10 cellular contexts compared by ENCODE assay signal in genomic region chr20:46715292-46715756, GRCh38. TPM values are rescaled to one million over a fixed set of nuclear protein-coding genes. Genes with fewer than 3 reads are reported as not detected.
A peak's percentile ranks its signal among the peaks of the same experiment; 100 is the strongest.
DNase-seq lines count a peak whose midpoint lies in the region; ATAC-seq and TF ChIP-seq lines count a peak whose summit lies in the region.
"Had no signal": no experiment of that assay in that cellular context is flagged by ENCODE, and none has a peak within 500 bp of the region (broad histone marks: within the 10 kb centered on the region; RNA-seq: fewer than 3 reads in every experiment).

No MANE protein-coding gene starts in this region.

- POLR2A ChIA-PET in Caco-2 (lab: Charles Lee), result interaction anchor here (0.6 kb wide), 1 partner anchor 627 kb away, joined by 3 read pairs; no protein-coding TSS in a partner anchor
- POLR2A ChIA-PET in activated CD4-positive, alpha-beta memory T cell treated with anti-CD3 and anti-CD28 coated beads, Interleukin-2, amount 10 ng/mL, durations not matched to agents 7 days and 5 days (lab: Charles Lee), result no interaction called here

- H3K36me3 ChIP-seq in Caco-2 (ENCODE audit: control insufficient read depth, insufficient read depth, low read length), result no peaks in the 10 kb centered on the region
- H3K36me3 ChIP-seq in ovary, result no peaks in the 10 kb centered on the region

- H3K9me3 ChIP-seq in Caco-2 (0 out of 2 replicates have a peak, but pooled peaks cover 2% of the 10 kb centered on the region), ovary (no peaks in the 10 kb centered on the region)

- no peak for TF ChIP-seq POLR2A in ovary (IDR thresholded peaks at IDR 0.05)

- DNase-seq in Caco-2 (peak; percentile 68 to 84), RKO (ENCODE audit: low spot score) (peak; percentile 39), fibroblast of mammary gland (ENCODE audit: low read depth) (peak; percentile 88), ovary (peak; percentile 39 to 77 (median 55))
- no peak for DNase-seq in activated CD4-positive, alpha-beta T cell treated with anti-CD3 and anti-CD28 coated beads, Interleukin-2, amount 50 U/mL, for 4 hours
- DNase-seq in activated CD4-positive, alpha-beta memory T cell treated with anti-CD3 and anti-CD28 coated beads, Interleukin-2, amount 10 ng/mL, durations not matched to agents 7 days and 5 days, result no peak
- DNase-seq: naive thymus-derived CD4-positive, alpha-beta T cell; NCI-H1417 treated with DMSO at 0.1 percent for 48 hours had no signal

- TF ChIP-seq EP300 in ovary (IDR thresholded peaks at IDR 0.05), result peak; percentile 34

- no peaks in the 10 kb centered on the region for H3K36me3 Mint-ChIP-seq in Caco-2 (ENCODE audit: insufficient read depth, unreplicated experiment)
- H3K36me3 Mint-ChIP-seq in activated CD4-positive, alpha-beta memory T cell treated with anti-CD3 and anti-CD28 coated beads, Interleukin-2, amount 10 ng/mL, durations not matched to agents 7 days and 5 days (ENCODE audit: low read depth), result no peaks in the 10 kb centered on the region

- TF ChIP-seq CTCF in Caco-2 (IDR thresholded peaks at IDR 0.05; ENCODE audit: insufficient read depth in 1 of 2, low read depth in 1 of 2, low read length in 1 of 2, severe bottlenecking in 1 of 2, unreplicated experiment in 1 of 2) (peak; percentile 7 to 11), fibroblast of mammary gland (conservative IDR thresholded peaks at IDR 0.05; ENCODE audit: control insufficient read depth, insufficient read depth, low read depth, low read length) (peak; percentile 21), ovary (IDR thresholded peaks at IDR 0.05) (peak in 1 of 3 donors; percentile 40)

- H3K4me1 Mint-ChIP-seq in Caco-2 (ENCODE audit: low read depth, unreplicated experiment), result peaks cover 15% of the 10 kb centered on the region
- no peaks in the 10 kb centered on the region for H3K4me1 Mint-ChIP-seq in activated CD4-positive, alpha-beta memory T cell treated with anti-CD3 and anti-CD28 coated beads, Interleukin-2, amount 10 ng/mL, durations not matched to agents 7 days and 5 days

- H3K27me3 ChIP-seq in Caco-2 (replicated peaks; ENCODE audit: control insufficient read depth, insufficient read depth, low read length), result no peaks in the 10 kb centered on the region
- no peaks in the 10 kb centered on the region for H3K27me3 ChIP-seq in ovary

- H3K4me1 ChIP-seq in Caco-2 (peaks cover 12% of the 10 kb centered on the region), ovary (ENCODE audit: insufficient read depth) (peaks cover 17% of the 10 kb centered on the region)

- BruUV-seq in Caco-2 (replicated peaks; lab: Mats Ljungman, UMichigan), result no TSS peak

- no peak overlapping the region for H3K27ac Mint-ChIP-seq in Caco-2 (ENCODE audit: unreplicated experiment)
- H3K27ac Mint-ChIP-seq in activated CD4-positive, alpha-beta memory T cell treated with anti-CD3 and anti-CD28 coated beads, Interleukin-2, amount 10 ng/mL, durations not matched to agents 7 days and 5 days, result no peak overlapping the region
- H3K27ac Mint-ChIP-seq: naive thymus-derived CD4-positive, alpha-beta T cell had no signal

- no peaks in the 10 kb centered on the region for H3K27me3 Mint-ChIP-seq in Caco-2 (ENCODE audit: insufficient read depth, unreplicated experiment)
- H3K27me3 Mint-ChIP-seq in activated CD4-positive, alpha-beta memory T cell treated with anti-CD3 and anti-CD28 coated beads, Interleukin-2, amount 10 ng/mL, durations not matched to agents 7 days and 5 days, result peaks cover 16% of the 10 kb centered on the region

- intact Hi-C loops in Caco-2 (cut with micrococcal nuclease; ENCODE audit: unreplicated experiment), result no loop called here
- intact Hi-C loops in ovary (cut with DNase I), result no loop called here

- 10 to 19% (median 14%) methylated on average over 4 of the region's 4 CpGs for WGBS in ovary, 3 donors

- CTCF ChIA-PET in Caco-2 (lab: Charles Lee), result interaction anchor here (0.6 kb wide), 1 partner anchor 11 kb away, joined by 3 read pairs; no protein-coding TSS in a partner anchor
- CTCF ChIA-PET in activated CD4-positive, alpha-beta memory T cell treated with anti-CD3 and anti-CD28 coated beads, Interleukin-2, amount 10 ng/mL, durations not matched to agents 7 days and 5 days (lab: Charles Lee), result no interaction called here

- H3K4me3 ChIP-seq in Caco-2 (ENCODE audit: low read depth, low read length) (no peak overlapping the region), fibroblast of mammary gland (ENCODE audit: control insufficient read depth, low read depth, low read length) (no peak overlapping the region), ovary (no peak overlapping the region)

- H3K4me3 Mint-ChIP-seq in Caco-2 (ENCODE audit: unreplicated experiment), result no peak overlapping the region
- H3K4me3 Mint-ChIP-seq in activated CD4-positive, alpha-beta memory T cell treated with anti-CD3 and anti-CD28 coated beads, Interleukin-2, amount 10 ng/mL, durations not matched to agents 7 days and 5 days, result no peak overlapping the region
- H3K4me3 Mint-ChIP-seq: naive thymus-derived CD4-positive, alpha-beta T cell had no signal

- peaks cover 5% of the 10 kb centered on the region for H3K9me3 Mint-ChIP-seq in Caco-2 (ENCODE audit: unreplicated experiment)
- H3K9me3 Mint-ChIP-seq in activated CD4-positive, alpha-beta memory T cell treated with anti-CD3 and anti-CD28 coated beads, Interleukin-2, amount 10 ng/mL, durations not matched to agents 7 days and 5 days, result peaks cover 2% of the 10 kb centered on the region

- no peak overlapping the region for H3K27ac ChIP-seq in ovary

- no peak for ATAC-seq in GM19395 (IDR thresholded peaks at IDR 0.05; ENCODE audit: unreplicated experiment)
- ATAC-seq in HG02571 (IDR thresholded peaks at IDR 0.05; ENCODE audit: unreplicated experiment), result no peak
- ATAC-seq: naive thymus-derived CD4-positive, alpha-beta T cell had no signal

RNA-seq across cellular contexts. Expression of gene SLC2A10, which starts 5.9 kb away (rescaled TPM):
- total RNA-seq in Caco-2 (2022) (4.2 and 4.3 TPM in 2 replicates), ovary (10 to 100 TPM in 5 of 7 donors, 1 to 10 TPM in 2; 7.3 to 27.7 (median 15.1) TPM)
- polyA plus RNA-seq in ovary, result 10 to 100 TPM; 11.0 to 18.4 TPM
- not detected for total RNA-seq in activated CD4-positive, alpha-beta memory T cell treated with anti-CD3 and anti-CD28 coated beads, Interleukin-2, amount 10 ng/mL, durations not matched to agents 7 days and 5 days
- polyA plus RNA-seq: naive thymus-derived CD4-positive, alpha-beta T cell had no signal

RNA-seq across cellular contexts. Expression of gene TP53RK, which starts 26.1 kb away (rescaled TPM):
- total RNA-seq in Caco-2 (2022), result 20.3 and 22.7 TPM in 2 replicates
- total RNA-seq in ovary, result 10 to 100 TPM; 11.3 to 17.3 (median 13.4) TPM
- 10 to 100 TPM in 1 of 2 donors, 1 to 10 TPM in 1; 7.7 to 17.5 TPM for polyA plus RNA-seq in ovary
- total RNA-seq in activated CD4-positive, alpha-beta memory T cell treated with anti-CD3 and anti-CD28 coated beads, Interleukin-2, amount 10 ng/mL, durations not matched to agents 7 days and 5 days, result 10 to 100 TPM; 18.3 to 18.8 TPM

Comparison
In these comparisons a context has a peak if more than half of its experiments do, and no peak if none do; other contexts are left out.
1. DNase-seq: peak in Caco-2 (2 of 2), RKO (single experiment), fibroblast of mammary gland (single experiment) and ovary (5 of 5); none in activated CD4-positive, alpha-beta T cell treated with anti-CD3 and anti-CD28 coated beads, Interleukin-2, amount 50 U/mL, for 4 hours (0 of 2) and activated CD4-positive, alpha-beta memory T cell treated with anti-CD3 and anti-CD28 coated beads, Interleukin-2, amount 10 ng/mL, durations not matched to agents 7 days and 5 days (single experiment).